Comparison of ENCODE assay signal across 15 cellular contexts in genomic region chr17:45680360-45680759, GRCh38.
DNase-seq lines count a peak whose midpoint lies in the region; ATAC-seq and TF ChIP-seq lines count a peak whose summit lies in the region.
"Had no signal": no experiment of that assay in that cellular context is flagged by ENCODE, and none has a peak within 500 bp of the region (broad histone marks: within the 10 kb centered on the region; RNA-seq: fewer than 3 reads in every experiment).

No MANE protein-coding gene starts in this region.

- H3K27me3 Mint-ChIP-seq in endodermal cell (ENCODE audit: insufficient read depth): peaks cover 7% of the 10 kb centered on the region

- no peaks in the 10 kb centered on the region for H3K27me3 ChIP-seq in lower lobe of right lung (ENCODE audit: low read depth)
- H3K27me3 ChIP-seq in endodermal cell (ENCODE audit: control insufficient read depth, insufficient read depth, low read length, poor library complexity, severe bottlenecking): no peaks in the 10 kb centered on the region
- peaks cover 8% of the 10 kb centered on the region for H3K27me3 ChIP-seq in upper lobe of right lung
- H3K27me3 ChIP-seq: BE2C had no signal

- H3K4me1 ChIP-seq in lower lobe of right lung (no peaks in the 10 kb centered on the region), endodermal cell (ENCODE audit: control insufficient read depth, insufficient read depth, low read length) (no peaks in the 10 kb centered on the region), upper lobe of right lung (no peaks in the 10 kb centered on the region)
- H3K4me1 ChIP-seq: BE2C had no signal

- H3K9me3 Mint-ChIP-seq in endodermal cell: no peaks in the 10 kb centered on the region

- no peaks in the 10 kb centered on the region for H3K36me3 Mint-ChIP-seq in endodermal cell (ENCODE audit: low read depth)

- H3K27ac ChIP-seq in lower lobe of right lung (no peak overlapping the region), endodermal cell (ENCODE audit: low read depth, low read length) (no peak overlapping the region), upper lobe of right lung (no peak overlapping the region)
- H3K27ac ChIP-seq: C4-2B had no signal

- H3K4me1 Mint-ChIP-seq in endodermal cell: no peaks in the 10 kb centered on the region
- H3K4me1 Mint-ChIP-seq: CD4-positive, alpha-beta memory T cell had no signal

- H3K9ac ChIP-seq in endodermal cell (ENCODE audit: extremely low read depth, low read length, poor library complexity, severe bottlenecking): no peak overlapping the region

- no peak for ATAC-seq in lower lobe of right lung
- no peak for ATAC-seq in upper lobe of right lung
- ATAC-seq: HepG2 had no signal

- H3K36me3 ChIP-seq in lower lobe of right lung (no peaks in the 10 kb centered on the region), endodermal cell (ENCODE audit: control insufficient read depth, insufficient read depth, low read length) (no peaks in the 10 kb centered on the region), upper lobe of right lung (no peaks in the 10 kb centered on the region)
- H3K36me3 ChIP-seq: BE2C had no signal

- no peak for TF ChIP-seq CTCF in lower lobe of right lung (IDR thresholded peaks at IDR 0.05)
- TF ChIP-seq CTCF in endodermal cell (conservative IDR thresholded peaks at IDR 0.05): no peak
- TF ChIP-seq CTCF in upper lobe of right lung (IDR thresholded peaks at IDR 0.05): no peak

- H3K4me3 ChIP-seq in lower lobe of right lung (no peak overlapping the region), endodermal cell (ENCODE audit: low read length) (no peak overlapping the region), upper lobe of right lung (no peak overlapping the region)

- intact Hi-C loops in lower lobe of right lung (cut with DNase I): no loop called here
- intact Hi-C loops in upper lobe of right lung (cut with DNase I): no loop called here

- no peak overlapping the region for H3K27ac Mint-ChIP-seq in endodermal cell
- H3K27ac Mint-ChIP-seq: CD4-positive, alpha-beta memory T cell; HFFc6 had no signal

- H3K9me3 ChIP-seq in lower lobe of right lung (peaks cover 4% of the 10 kb centered on the region), endodermal cell (ENCODE audit: control insufficient read depth, low read length) (no peaks in the 10 kb centered on the region), upper lobe of right lung (no peaks in the 10 kb centered on the region)
- H3K9me3 ChIP-seq: BE2C had no signal

- DNase-seq in NCI-H2196 (lab: John Stamatoyannopoulos, UW; ENCODE audit: unreplicated experiment) (peak; percentile 31), NCI-H2196 treated with DMSO at 0.1 percent for 48 hours (lab: John Stamatoyannopoulos, UW; ENCODE audit: unreplicated experiment) (no peak), NCI-H1105 treated with DMSO at 0.1 percent for 48 hours (lab: John Stamatoyannopoulos, UW) (peak; percentile 7), NCI-H69 (lab: John Stamatoyannopoulos, UW) (peak; percentile 63), lower lobe of right lung (peak; percentile 2), endodermal cell (no peak), upper lobe of right lung (no peak)
- DNase-seq: BE2C; CD4-positive, alpha-beta memory T cell; COR-L47; DMS53; HCEC 1CT; HFFc6 had no signal

- WGBS in endodermal cell (ENCODE audit: insufficient coverage in 1 of 2, insufficient read length in 1 of 2), 2 experiments: 89% methylated on average over 2 of the region's 2 CpGs; no CpG with 5 or more reads in 1 of the 2 experiments

- no peak overlapping the region for H3K4me3 Mint-ChIP-seq in endodermal cell
- H3K4me3 Mint-ChIP-seq: CD4-positive, alpha-beta memory T cell; HFFc6 had no signal

Comparison
In these comparisons a context has a peak if more than half of its experiments do, and no peak if none do; other contexts are left out.
1. DNase-seq: peak in NCI-H2196 (single experiment), NCI-H1105 treated with DMSO at 0.1 percent for 48 hours (single experiment), NCI-H69 (single experiment) and lower lobe of right lung (single experiment); none in NCI-H2196 treated with DMSO at 0.1 percent for 48 hours (single experiment), endodermal cell (single experiment) and upper lobe of right lung (single experiment).